In the genomic region with DNA sequence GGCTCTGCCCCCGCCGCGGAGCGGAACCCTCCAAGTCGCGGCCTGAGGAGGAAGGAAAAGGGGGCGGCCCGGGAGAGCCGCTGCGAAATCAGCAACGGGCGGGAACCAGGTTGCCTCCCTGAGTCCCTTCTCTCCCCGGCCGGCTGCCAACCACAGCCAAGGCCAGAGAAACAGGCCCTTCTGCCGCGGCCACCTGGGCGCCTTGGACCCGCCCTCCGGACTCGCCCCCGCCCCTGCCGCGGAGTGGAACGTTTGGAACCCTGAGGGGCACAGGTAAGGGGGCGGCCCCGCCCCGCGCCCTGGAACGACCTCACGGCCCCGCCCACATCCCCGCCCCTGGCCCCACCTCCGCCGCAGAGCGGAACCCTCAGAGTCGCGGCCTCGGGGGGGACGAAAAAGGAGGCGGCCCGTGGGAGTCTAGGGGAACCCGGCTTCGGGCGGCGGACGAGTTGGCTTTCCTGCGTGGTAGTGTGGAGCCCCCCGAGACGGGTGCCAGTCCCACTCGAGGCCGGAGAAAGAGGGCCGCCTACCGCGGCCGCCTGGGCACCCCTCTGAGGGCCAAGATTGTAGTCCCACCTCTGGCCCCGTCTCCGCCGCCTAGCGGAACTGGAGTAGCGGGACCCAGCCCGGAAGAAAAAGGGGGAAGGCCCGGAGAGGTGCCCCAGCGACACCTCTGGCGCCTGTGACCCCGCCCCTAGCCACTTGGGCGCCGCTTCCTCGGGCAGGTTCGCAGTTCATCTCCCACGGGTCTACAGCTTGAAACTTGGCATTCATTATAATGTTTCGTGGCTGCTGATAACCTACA, we compare ENCODE assay signal across 8 cellular contexts. TPM values are rescaled to one million over a fixed set of nuclear protein-coding genes. Genes with fewer than 3 reads are reported as not detected.
A peak's percentile ranks its signal among the peaks of the same experiment; 100 is the strongest.
DNase-seq lines count a peak whose midpoint lies in the region; ATAC-seq and TF ChIP-seq lines count a peak whose summit lies in the region.

No MANE protein-coding gene starts in this region.

- H3K9me3 ChIP-seq in BE2C = no peaks in the 10 kb centered on the region

- no peaks in the 10 kb centered on the region for H3K36me3 ChIP-seq in BE2C

- DNase-seq in BE2C = peak; percentile 80
- DNase-seq in GM19238 (ENCODE audit: insufficient read length, low spot score) = peak; percentile 73
- DNase-seq in NCI-H460 (ENCODE audit: extremely low read depth, low read depth) = peak; percentile 76
- DNase-seq in activated CD4-positive, alpha-beta T cell treated with anti-CD3 and anti-CD28 coated beads for 24 hours (ENCODE audit: low read depth in 2 of 2) = peak; percentile 72 to 77
- DNase-seq in cerebellum (ENCODE audit: low spot score) = peak; percentile 88
- peak; percentile 81 for DNase-seq in stimulated activated CD4-positive, alpha-beta T cell treated with anti-CD3 and anti-CD28 coated beads, Interleukin-1b, Interleukin-23, amount 100 ng/mL, for 48 hours

- H3K4me1 ChIP-seq in BE2C = no peaks in the 10 kb centered on the region

- H3K27me3 ChIP-seq in BE2C (no peaks in the 10 kb centered on the region), layer of hippocampus (ENCODE audit: control insufficient read depth, insufficient read depth, low read length) (no peaks in the 10 kb centered on the region)

- H3K4me3 ChIP-seq in BE2C (ENCODE audit: low read depth, low read length) = peak overlapping the region; percentile 72

- TF ChIP-seq CTCF in BE2C (IDR thresholded peaks at IDR 0.05; ENCODE audit: low read depth, low read length) = peak; percentile 37

- ATAC-seq in HG03432 (IDR thresholded peaks at IDR 0.05; ENCODE audit: unreplicated experiment) = peak; percentile 91

- peak overlapping the region; percentile 71 for H3K27ac ChIP-seq in layer of hippocampus (ENCODE audit: low read depth, low read length)

RNA-seq across cellular contexts. Expression of a gene that starts 0.7 kb away (rescaled TPM):
- polyA plus RNA-seq in BE2C (2012; ENCODE audit: insufficient read depth, insufficient read length, low read depth) = 42.1 TPM
- total RNA-seq in NCI-H460 (2014; rRNA removed; shearing (Covaris generic)) = 7.5 and 9.1 TPM in 2 replicates
- polyA plus RNA-seq in NCI-H460 (2014; cell fraction: nucleus; rRNA removed) = 52.9 and 63.6 TPM in 2 replicates
- 15.6 TPM for total RNA-seq in cerebellum

Comparison
In these comparisons a context has a peak if more than half of its experiments do, and no peak if none do; other contexts are left out.
1. Peak in every context shown above with its lines: DNase-seq, ATAC-seq, H3K4me3 ChIP-seq and H3K27ac ChIP-seq.